In the genomic region with DNA sequence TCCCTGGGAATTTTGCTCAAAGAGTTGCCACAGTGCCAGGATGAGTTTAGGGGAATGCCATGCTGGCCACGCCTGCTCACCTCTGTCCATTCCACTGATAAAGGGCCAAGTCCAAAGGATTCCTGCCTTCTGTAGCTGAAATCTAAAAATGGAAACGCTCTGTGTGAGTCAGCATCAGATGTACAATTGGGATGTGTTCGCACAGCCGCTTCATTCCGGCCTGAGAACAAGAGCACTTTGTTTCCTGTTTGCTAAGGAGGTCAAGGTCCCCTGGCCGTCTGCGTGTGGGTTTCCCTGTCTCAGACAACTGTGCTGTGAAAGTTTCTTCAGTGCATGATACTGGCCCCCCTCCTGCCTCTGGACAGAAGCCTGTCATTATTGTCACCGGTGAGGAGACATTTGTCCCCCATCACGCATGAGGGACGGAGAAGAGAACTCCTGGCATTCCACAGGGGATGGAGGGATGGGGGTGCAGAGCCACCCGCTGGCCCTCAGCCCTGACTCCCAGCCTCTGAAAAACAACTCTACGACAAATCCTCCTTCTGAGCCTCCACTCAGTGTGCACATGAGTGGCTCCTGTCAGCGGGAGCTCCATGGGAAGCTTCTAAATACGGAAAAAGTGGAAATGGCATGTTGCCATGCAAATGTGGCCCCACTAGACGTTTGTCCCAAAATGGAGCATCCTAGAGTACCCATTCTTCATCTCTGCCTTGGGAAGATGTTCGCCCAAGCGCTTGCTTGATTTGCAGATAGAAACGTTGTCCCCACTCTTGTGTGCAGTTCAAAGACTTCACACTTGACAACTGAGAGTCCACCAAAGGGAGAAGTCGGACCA, we compare ENCODE assay signal across 9 cellular contexts.
DNase-seq lines count a peak whose midpoint lies in the region; ATAC-seq, FAIRE-seq and TF ChIP-seq lines count a peak whose summit lies in the region.
"Had no signal": no experiment of that assay in that cellular context is flagged by ENCODE, and none has a peak within 500 bp of the region (broad histone marks: within the 10 kb centered on the region; RNA-seq: fewer than 3 reads in every experiment).

No MANE protein-coding gene starts in this region.

- H3K4me3 Mint-ChIP-seq in progenitor cell of endocrine pancreas (ENCODE audit: low read depth): no peak overlapping the region
- H3K4me3 Mint-ChIP-seq: T-helper 1 cell treated with Interleukin-12 subunit alpha and Interleukin-12 subunit beta and Interleukin-4 antibody, amounts not matched to agents 30 μg/mL and 1 μg/mL, for 36 hours had no signal

- H3K27me3 ChIP-seq in K562 (ENCODE audit: control insufficient read depth in 2 of 2, insufficient read depth in 2 of 2, low read length in 2 of 2) (peaks cover 58 to 83% of the 10 kb centered on the region in 2 experiments), right atrium auricular region (no peaks in the 10 kb centered on the region)

- H3K36me3 ChIP-seq in K562 (ENCODE audit: control insufficient read depth, insufficient read depth, low read length) (no peaks in the 10 kb centered on the region), right atrium auricular region (no peaks in the 10 kb centered on the region)

- DNase-seq in DMS53 treated with DMSO at 0.1 percent for 48 hours (lab: John Stamatoyannopoulos, UW; ENCODE audit: unreplicated experiment) (peak; percentile 79), K562 (ENCODE audit: extremely low read depth in 1 of 4, low spot score in 3 of 4) (no peak), right atrium auricular region (ENCODE audit: low spot score) (peak; percentile 86), progenitor cell of endocrine pancreas (ENCODE audit: low spot score, unreplicated experiment) (no peak), KBM-7 (no peak)
- DNase-seq in stimulated activated CD4-positive, alpha-beta T cell treated with anti-CD3 and anti-CD28 coated beads, Interleukin-12 subunit alpha, Interleukin-12 subunit beta, amount 100 ng/mL, for 4 hours: no peak

- TF ChIP-seq CTCF in K562 (IDR thresholded peaks at IDR 0.05 in 2 of 3, conservative IDR thresholded peaks at IDR 0.05 in 1 of 3; ENCODE audit: insufficient read depth in 2 of 3, low read depth in 1 of 3, low read length in 3 of 3) (no peak), right atrium auricular region (IDR thresholded peaks at IDR 0.05) (no peak), progenitor cell of endocrine pancreas (IDR thresholded peaks at IDR 0.05; ENCODE audit: unreplicated experiment) (no peak)

- 0 out of 2 replicates have a peak, but pooled peaks cover 2% of the 10 kb centered on the region for H4K20me1 ChIP-seq in K562 (replicated peaks; ENCODE audit: control insufficient read depth, insufficient read depth, low read length)

- BruUV-seq in K562 (replicated peaks; lab: Mats Ljungman, UMichigan): no TSS peak

- TF ChIP-seq EP300 in K562 (IDR thresholded peaks at IDR 0.05; ENCODE audit: low read length): no peak

- no peaks in the 10 kb centered on the region for H3K27me3 Mint-ChIP-seq in progenitor cell of endocrine pancreas

- POLR2A ChIA-PET in K562 (lab: Yijun Ruan, JAX): interaction anchor here (1.0 kb wide), 1 partner anchor 10 kb away, joined by 3 read pairs; no protein-coding TSS in a partner anchor

- no peaks in the 10 kb centered on the region for H3K79me2 ChIP-seq in K562 (ENCODE audit: control insufficient read depth, insufficient read depth, low read length)

- peaks cover 0 to 5% of the 10 kb centered on the region in 2 experiments; a peak in 1 of 5 replicates for H3K4me1 ChIP-seq in K562 (replicated peaks in 1 of 2; ENCODE audit: control insufficient read depth in 2 of 2, insufficient read depth in 2 of 2, low read length in 2 of 2)
- H3K4me1 ChIP-seq in right atrium auricular region: peaks cover 0 to 36% of the 10 kb centered on the region in 2 donors

- no peak for TF ChIP-seq POLR2A in K562 (conservative IDR thresholded peaks at IDR 0.05)

- ATAC-seq in K562 (no peak), GM21367 (IDR thresholded peaks at IDR 0.05; ENCODE audit: unreplicated experiment) (no peak), GM18907 (IDR thresholded peaks at IDR 0.05; ENCODE audit: unreplicated experiment) (no peak)

- H3K9ac ChIP-seq in K562 (ENCODE audit: insufficient read depth in 1 of 2, low read depth in 2 of 2, low read length in 2 of 2): no peak overlapping the region

- H2AFZ ChIP-seq in K562 (ENCODE audit: low read depth, low read length): no peak overlapping the region

- H3K36me3 Mint-ChIP-seq in progenitor cell of endocrine pancreas (ENCODE audit: insufficient read depth): peaks cover 6% of the 10 kb centered on the region

- H3K27ac Mint-ChIP-seq in progenitor cell of endocrine pancreas: peak overlapping the region; percentile 96
- H3K27ac Mint-ChIP-seq: T-helper 1 cell treated with Interleukin-12 subunit alpha and Interleukin-12 subunit beta and Interleukin-4 antibody, amounts not matched to agents 30 μg/mL and 1 μg/mL, for 36 hours had no signal

- CTCF ChIA-PET in K562 (lab: Yijun Ruan, JAX; ENCODE audit: low intra/inter-chr PET ratio): no interaction called here

- peaks cover 7% of the 10 kb centered on the region; the same call in 1 of the 2 replicates for H3K9me3 ChIP-seq in K562 (replicated peaks; ENCODE audit: control insufficient read depth, insufficient read depth, low read depth, low read length)
- H3K9me3 ChIP-seq in right atrium auricular region: no peaks in the 10 kb centered on the region

- H3K4me2 ChIP-seq in K562 (ENCODE audit: insufficient read depth, low read length): no peak overlapping the region

- in situ Hi-C loops in K562 (cut with MboI): no loop called here
- in situ Hi-C loops in KBM-7 (cut with MboI; ENCODE audit: low pct_unique_long_range_greater_than_20kb, low sequenced_read_pairs): no loop called here

- H3K9me3 Mint-ChIP-seq in progenitor cell of endocrine pancreas (ENCODE audit: low read depth): peaks cover 3% of the 10 kb centered on the region

- peaks cover 64% of the 10 kb centered on the region for H3K4me1 Mint-ChIP-seq in progenitor cell of endocrine pancreas (ENCODE audit: low read depth)

- WGBS in K562 (ENCODE audit: insufficient coverage, low coverage, missing lambda C conversion rate): 3% methylated on average over 19 of the region's 19 CpGs

- no peak for TF ChIP-seq RAD21 in K562 (CRISPR knock-in tag; conservative IDR thresholded peaks at IDR 0.05 in 1 of 2, IDR thresholded peaks at IDR 0.05 in 1 of 2)

- FAIRE-seq in K562 (lab: Jason Lieb, UNC): no peak

- intact Hi-C loops in K562 (cut with micrococcal nuclease): no loop called here

- no peak overlapping the region for H3K27ac ChIP-seq in K562 (ENCODE audit: extremely low read depth, low read depth, low read length)
- H3K27ac ChIP-seq in right atrium auricular region: peak overlapping the region; percentile 65 to 86

- no peaks in the 10 kb centered on the region for H3K9me1 ChIP-seq in K562 (ENCODE audit: control insufficient read depth, insufficient read depth, low read length)

- no peak overlapping the region for H3K4me3 ChIP-seq in K562
- no peak overlapping the region for H3K4me3 ChIP-seq in right atrium auricular region

TF ChIP-seq in K562, 482 proteins besides CTCF, POLR2A, EP300 and RAD21:
- TF ChIP-seq MEF2D (tag; conservative IDR thresholded peaks at IDR 0.05; ENCODE audit: low read depth) (peak; percentile 62), ADNP (tag; IDR thresholded peaks at IDR 0.05) (no peak), FOSL1 (tag; conservative IDR thresholded peaks at IDR 0.05) (peak; percentile 51)

Comparison
In these comparisons a context has a peak if more than half of its experiments do, and no peak if none do; other contexts are left out.
1. DNase-seq: peak in DMS53 treated with DMSO at 0.1 percent for 48 hours (single experiment) and right atrium auricular region (single experiment); none in K562 (0 of 4), progenitor cell of endocrine pancreas (single experiment), KBM-7 (single experiment) and stimulated activated CD4-positive, alpha-beta T cell treated with anti-CD3 and anti-CD28 coated beads, Interleukin-12 subunit alpha, Interleukin-12 subunit beta, amount 100 ng/mL, for 4 hours (single experiment).